In genomic region chr18:37900281-37900680, GRCh38 we compare ENCODE assay signal across 19 cellular contexts.
DNase-seq lines count a peak whose midpoint lies in the region; ATAC-seq, FAIRE-seq and TF ChIP-seq lines count a peak whose summit lies in the region.
"Had no signal": no experiment of that assay in that cellular context is flagged by ENCODE, and none has a peak within 500 bp of the region (broad histone marks: within the 10 kb centered on the region; RNA-seq: fewer than 3 reads in every experiment).

No MANE protein-coding gene starts in this region.

- H3K27ac Mint-ChIP-seq in nephron progenitor cell: peak overlapping the region; percentile 90
- H3K27ac Mint-ChIP-seq: CD4-positive, alpha-beta T cell had no signal

- H3K4me2 ChIP-seq in HepG2 (ENCODE audit: low read depth, low read length): no peak overlapping the region
- H3K4me2 ChIP-seq: A549 had no signal

- TF ChIP-seq RAD21 in HepG2 (CRISPR knock-in tag; IDR thresholded peaks at IDR 0.05): no peak

- TF ChIP-seq CTCF in nephron progenitor cell (IDR thresholded peaks at IDR 0.05): no peak
- no peak for TF ChIP-seq CTCF in HepG2 (CRISPR knock-in tag; IDR thresholded peaks at IDR 0.05)

- intact Hi-C loops in HepG2 (cut with micrococcal nuclease; ENCODE audit: unreplicated experiment): no loop called here

- in situ Hi-C loops in HepG2 (cut with HindIII; ENCODE audit: extremely low pct_ligation_motif_present, low pct_unique_long_range_greater_than_20kb): no loop called here

- no peaks in the 10 kb centered on the region for H3K9me3 Mint-ChIP-seq in nephron progenitor cell
- H3K9me3 Mint-ChIP-seq: CD4-positive, alpha-beta T cell had no signal

- H3K27me3 ChIP-seq in HepG2 (ENCODE audit: control insufficient read depth in 1 of 2, insufficient read depth in 2 of 2, low read length in 2 of 2): no peaks in the 10 kb centered on the region; a peak in 1 of 5 replicates

- CTCF ChIA-PET in HepG2 (lab: Yijun Ruan, JAX; ENCODE audit: low intra/inter-chr PET ratio, low total read pairs): no interaction called here

- POLR2A ChIA-PET in HepG2 (lab: Yijun Ruan, JAX): no interaction called here

- no peak overlapping the region for H3K9ac ChIP-seq in HepG2 (ENCODE audit: insufficient read depth, low read depth, low read length)

- H3K36me3 Mint-ChIP-seq in nephron progenitor cell (ENCODE audit: low read depth): no peaks in the 10 kb centered on the region

- peaks cover 32% of the 10 kb centered on the region for H3K4me1 Mint-ChIP-seq in nephron progenitor cell

- no peak for TF ChIP-seq POLR2A in HepG2 (IDR thresholded peaks at IDR 0.05; ENCODE audit: insufficient read depth in 1 of 2, low read depth in 2 of 2, low read length in 2 of 2)

- no peaks in the 10 kb centered on the region for H3K79me2 ChIP-seq in HepG2 (ENCODE audit: insufficient read depth, low read length)

- no peak for FAIRE-seq in HepG2 (lab: Jason Lieb, UNC)
- FAIRE-seq: A549, D721Med, G401.6, GM12891, K562 had no signal

- no peak overlapping the region for H3K27ac ChIP-seq in HepG2 (ENCODE audit: extremely low read length, insufficient read depth, low read length)
- H3K27ac ChIP-seq: 22Rv1, A549, C4-2B had no signal

- no TSS peak for BruUV-seq in HepG2 (replicated peaks; lab: Mats Ljungman, UMichigan)

- H3K4me3 ChIP-seq in HepG2 (replicated peaks in 1 of 3; ENCODE audit: insufficient read depth in 1 of 3, low read depth in 2 of 3, low read length in 3 of 3): no peak overlapping the region
- H3K4me3 ChIP-seq: A549, HAP-1, K562 had no signal

- H4K20me1 ChIP-seq in HepG2 (ENCODE audit: insufficient read depth, low read length): no peaks in the 10 kb centered on the region

- H3K4me3 Mint-ChIP-seq in nephron progenitor cell: no peak overlapping the region
- H3K4me3 Mint-ChIP-seq: CD4-positive, alpha-beta T cell had no signal

- DNase-seq in NCI-H2029 (lab: John Stamatoyannopoulos, UW): peak; percentile 11
- no peak for DNase-seq in NCI-H2029 treated with DMSO at 0.1 percent for 48 hours (lab: John Stamatoyannopoulos, UW)
- DNase-seq in NCI-H2107 (lab: John Stamatoyannopoulos, UW): peak; percentile 43
- no peak for DNase-seq in nephron progenitor cell
- DNase-seq in globus pallidus (ENCODE audit: low spot score): no peak
- DNase-seq in HepG2 (ENCODE audit: low spot score): no peak
- DNase-seq: AML-193; Caco-2; CD4-positive, alpha-beta T cell; GOT3 had no signal

- TF ChIP-seq EP300 in HepG2 (IDR thresholded peaks at IDR 0.05; ENCODE audit: low read depth in 2 of 2, low read length in 2 of 2): no peak
- no peak for TF ChIP-seq EP300 in HepG2 (CRISPR knock-in tag; IDR thresholded peaks at IDR 0.05; ENCODE audit: borderline replicate concordance)

- no peaks in the 10 kb centered on the region for H3K4me1 ChIP-seq in HepG2 (ENCODE audit: insufficient read depth, low read length)
- H3K4me1 ChIP-seq: A549, Caco-2, HAP-1 had no signal

- peaks cover 19% of the 10 kb centered on the region for H3K27me3 Mint-ChIP-seq in nephron progenitor cell (ENCODE audit: low read depth, poor library complexity)
- H3K27me3 Mint-ChIP-seq: CD4-positive, alpha-beta T cell had no signal

- no peak overlapping the region for H2AFZ ChIP-seq in HepG2 (ENCODE audit: low read length)

- ATAC-seq in HepG2 (no peak), GM18517 (IDR thresholded peaks at IDR 0.05; ENCODE audit: unreplicated experiment) (no peak)
- ATAC-seq: A549, K562 had no signal

- WGBS in HepG2 (ENCODE audit: low lambda C conversion rate): 2% methylated on average over 3 of the region's 3 CpGs

- H3K9me3 ChIP-seq in HepG2 (ENCODE audit: low read length): no peaks in the 10 kb centered on the region
- H3K9me3 ChIP-seq: A549, Caco-2, HAP-1 had no signal

- H3K36me3 ChIP-seq in HepG2 (replicated peaks in 1 of 2; ENCODE audit: control insufficient read depth in 1 of 2, insufficient read depth in 2 of 2, low read length in 2 of 2): no peaks in the 10 kb centered on the region
- H3K36me3 ChIP-seq: HAP-1 had no signal

TF ChIP-seq in HepG2, 621 proteins besides CTCF, POLR2A, EP300 and RAD21:
- TF ChIP-seq ERF (CRISPR knock-in tag; IDR thresholded peaks at IDR 0.05): no peak
- TF ChIP-seq TAF15 (IDR thresholded peaks at IDR 0.05; ENCODE audit: low read depth, low read length, poor library complexity, severe bottlenecking): no peak
- no peak for TF ChIP-seq ZIK1 (CRISPR knock-in tag; IDR thresholded peaks at IDR 0.05; ENCODE audit: borderline replicate concordance, low read depth)
- no peak for TF ChIP-seq PRMT3 (CRISPR knock-in tag; IDR thresholded peaks at IDR 0.05; ENCODE audit: borderline replicate concordance, low read depth)
- no peak for TF ChIP-seq XRCC5 (optimal IDR thresholded peaks at IDR 0.05; ENCODE audit: low read length)
- TF ChIP-seq NFIC (IDR thresholded peaks at IDR 0.05; ENCODE audit: low read length): no peak
- TF ChIP-seq ZBTB42 (CRISPR knock-in tag; IDR thresholded peaks at IDR 0.05): no peak
- TF ChIP-seq ZSCAN22 (CRISPR knock-in tag; IDR thresholded peaks at IDR 0.05): no peak
- no peak for TF ChIP-seq ZNF33B (CRISPR knock-in tag; IDR thresholded peaks at IDR 0.05)
- TF ChIP-seq CEBPG (CRISPR knock-in tag; IDR thresholded peaks at IDR 0.05): no peak
- TF ChIP-seq ZNF816 (CRISPR knock-in tag; IDR thresholded peaks at IDR 0.05; ENCODE audit: borderline replicate concordance): no peak
- TF ChIP-seq IRF9 (CRISPR knock-in tag; IDR thresholded peaks at IDR 0.05; ENCODE audit: borderline replicate concordance): no peak
- TF ChIP-seq CEBPB (IDR thresholded peaks at IDR 0.05; ENCODE audit: borderline replicate concordance, low read depth, low read length): no peak
- TF ChIP-seq MTF1 (CRISPR knock-in tag; IDR thresholded peaks at IDR 0.05): no peak

Comparison
In these comparisons a context has a peak if more than half of its experiments do, and no peak if none do; other contexts are left out.
1. DNase-seq: peak in NCI-H2029 (single experiment) and NCI-H2107 (single experiment); none in NCI-H2029 treated with DMSO at 0.1 percent for 48 hours (single experiment), nephron progenitor cell (single experiment), globus pallidus (single experiment) and HepG2 (single experiment).